In genomic region chr15:85753261-85753660, GRCh38 we compare ENCODE assay signal across 19 cellular contexts. TPM values are rescaled to one million over a fixed set of nuclear protein-coding genes. Genes with fewer than 3 reads are reported as not detected.
DNase-seq lines count a peak whose midpoint lies in the region; ATAC-seq, FAIRE-seq and TF ChIP-seq lines count a peak whose summit lies in the region.
"Had no signal": no experiment of that assay in that cellular context is flagged by ENCODE, and none has a peak within 500 bp of the region (broad histone marks: within the 10 kb centered on the region; RNA-seq: fewer than 3 reads in every experiment).

No MANE protein-coding gene starts in this region.

- 20% methylated on average over 1 of the region's 1 CpG for WGBS in mammary epithelial cell (ENCODE audit: low coverage, missing lambda C conversion rate)

- H3K4me1 ChIP-seq in GM23338 (ENCODE audit: insufficient read depth) = peaks cover 48% of the 10 kb centered on the region
- peaks cover 47% of the 10 kb centered on the region for H3K4me1 ChIP-seq in mammary epithelial cell (ENCODE audit: insufficient read depth, low read length)
- H3K4me1 ChIP-seq in kidney (ENCODE audit: control insufficient read depth in 1 of 2, insufficient read depth in 1 of 2, low read depth in 1 of 2, low read length in 2 of 2) = peaks cover 10 to 11% of the 10 kb centered on the region in 2 donors

- dilution Hi-C loops in mammary epithelial cell (cut with HindIII; ENCODE audit: low sequenced_read_pairs) = no loop called here

- H3K9me3 ChIP-seq in CD4-positive, alpha-beta T cell (ENCODE audit: control insufficient read depth, low read length) = no peaks in the 10 kb centered on the region
- no peaks in the 10 kb centered on the region for H3K9me3 ChIP-seq in mammary epithelial cell (replicated peaks; ENCODE audit: insufficient read depth, low read length)
- no peaks in the 10 kb centered on the region for H3K9me3 ChIP-seq in kidney (ENCODE audit: control insufficient read depth in 1 of 2, low read length in 2 of 2)
- H3K9me3 ChIP-seq: BE2C had no signal

- H3K27ac ChIP-seq in CD4-positive, alpha-beta T cell (ENCODE audit: low read depth, low read length) = no peak overlapping the region
- H3K27ac ChIP-seq in GM23338 (ENCODE audit: low read depth) (no peak overlapping the region), mammary epithelial cell (ENCODE audit: insufficient read depth, low read depth, low read length) (no peak overlapping the region), kidney (ENCODE audit: low read depth in 2 of 2, low read length in 2 of 2) (no peak overlapping the region)
- H3K27ac ChIP-seq: SK-N-MC had no signal

- no TSS peak for BruUV-seq in mammary epithelial cell (replicated peaks; lab: Mats Ljungman, UMichigan)

- H3K4me3 Mint-ChIP-seq in CD4-positive, alpha-beta T cell = no peak overlapping the region
- no peak overlapping the region for H3K4me3 Mint-ChIP-seq in GM23338

- no peaks in the 10 kb centered on the region for H3K27me3 ChIP-seq in CD4-positive, alpha-beta T cell (ENCODE audit: control insufficient read depth, insufficient read depth, low read length)
- no peaks in the 10 kb centered on the region for H3K27me3 ChIP-seq in GM23338 (ENCODE audit: insufficient read depth)
- no peaks in the 10 kb centered on the region for H3K27me3 ChIP-seq in mammary epithelial cell (ENCODE audit: insufficient read depth, low read length)
- H3K27me3 ChIP-seq: BE2C had no signal

- H3K9me2 ChIP-seq in GM23338 (ENCODE audit: insufficient read depth) = no peaks in the 10 kb centered on the region

- in situ Hi-C loops in mammary epithelial cell (cut with MboI; ENCODE audit: low sequenced_read_pairs in 2 of 2) = no loop called here

- TF ChIP-seq CTCF in CD4-positive, alpha-beta T cell (IDR thresholded peaks at IDR 0.05) = no peak
- no peak for TF ChIP-seq CTCF in GM23338 (conservative IDR thresholded peaks at IDR 0.05; ENCODE audit: low read depth in 2 of 2)
- no peak for TF ChIP-seq CTCF in mammary epithelial cell (conservative IDR thresholded peaks at IDR 0.05 in 1 of 2, IDR thresholded peaks at IDR 0.05 in 1 of 2; ENCODE audit: extremely low read depth in 1 of 2, insufficient read depth in 1 of 2, low read depth in 1 of 2, low read length in 2 of 2)
- no peak for TF ChIP-seq CTCF in kidney (IDR thresholded peaks at IDR 0.05; ENCODE audit: borderline replicate concordance, extremely low read depth, insufficient read depth)

- CTCF ChIA-PET in CD4-positive, alpha-beta T cell (lab: Charles Lee) = no interaction called here
- CTCF ChIA-PET in mammary epithelial cell (lab: Charles Lee; ENCODE audit: low non-redundant PET) = no interaction called here

- H3K36me3 ChIP-seq in GM23338 (ENCODE audit: insufficient read depth) = no peaks in the 10 kb centered on the region; the same call in 1 of the 2 replicates
- H3K36me3 ChIP-seq in mammary epithelial cell (ENCODE audit: insufficient read depth, low read length) = no peaks in the 10 kb centered on the region
- H3K36me3 ChIP-seq in kidney (ENCODE audit: control insufficient read depth in 1 of 2, insufficient read depth in 2 of 2, low read length in 2 of 2) = peaks cover 0 to 4% of the 10 kb centered on the region in 2 donors
- H3K36me3 ChIP-seq: BE2C had no signal

- H3K27me3 Mint-ChIP-seq in CD4-positive, alpha-beta T cell = no peaks in the 10 kb centered on the region
- H3K27me3 Mint-ChIP-seq in GM23338 (ENCODE audit: insufficient read depth, low read depth, poor library complexity) = peaks cover 32% of the 10 kb centered on the region

- H3K36me3 Mint-ChIP-seq in CD4-positive, alpha-beta T cell (ENCODE audit: low read depth) = peaks cover 9% of the 10 kb centered on the region
- H3K36me3 Mint-ChIP-seq in GM23338 (ENCODE audit: low read depth) = peaks cover 24% of the 10 kb centered on the region

- H2AFZ ChIP-seq in GM23338 (no peak overlapping the region), mammary epithelial cell (ENCODE audit: low read depth, low read length) (peak overlapping the region; percentile 34)

- DNase-seq in CD4-positive, alpha-beta T cell = peak in 1 of 10 experiments; percentile 11
- DNase-seq in GM23338 (ENCODE audit: low spot score) = no peak
- DNase-seq in mammary epithelial cell = no peak
- DNase-seq in kidney = peak; percentile 14
- DNase-seq in cerebellar nuclear complex (lab: John Stamatoyannopoulos, UW) = no peak
- DNase-seq in germinal center (ENCODE audit: low spot score) = no peak
- DNase-seq in SK-N-DZ (ENCODE audit: low spot score) = no peak
- no peak for DNase-seq in cardiac septum (ENCODE audit: low spot score)
- DNase-seq: BE2C; DMS 273 treated with DMSO at 0.1 percent for 48 hours; EL; Kasumi-1; NCI-H1436; NCI-H2081 treated with DMSO at 0.1 percent for 48 hours; NCI-H524 treated with DMSO at 0.1 percent for 48 hours; NK-92 treated with Interleukin-12 subunit alpha and Interleukin-12 subunit beta, amount 100 ng/mL, for 24 hours; OCI-M1 had no signal

- POLR2A ChIA-PET in CD4-positive, alpha-beta T cell (lab: Charles Lee) = no interaction called here

- ATAC-seq in CD4-positive, alpha-beta T cell (ENCODE audit: poor library complexity) = no peak
- no peak for ATAC-seq in GM23338

- H3K79me2 ChIP-seq in GM23338 (replicated peaks; ENCODE audit: insufficient read depth) = no peaks in the 10 kb centered on the region
- no peaks in the 10 kb centered on the region for H3K79me2 ChIP-seq in mammary epithelial cell (ENCODE audit: insufficient read depth, low read length)

- H4K20me1 ChIP-seq in GM23338 (replicated peaks; ENCODE audit: insufficient read depth) = peaks cover 3% of the 10 kb centered on the region
- H4K20me1 ChIP-seq in mammary epithelial cell (ENCODE audit: insufficient read depth, low read length) = no peaks in the 10 kb centered on the region

- peaks cover 18% of the 10 kb centered on the region for H3F3A ChIP-seq in GM23338 (replicated peaks; ENCODE audit: low read depth)

- peaks cover 44% of the 10 kb centered on the region for H3K4me1 Mint-ChIP-seq in CD4-positive, alpha-beta T cell (ENCODE audit: low read depth)
- peaks cover 61% of the 10 kb centered on the region for H3K4me1 Mint-ChIP-seq in GM23338

- intact Hi-C loops in CD4-positive, alpha-beta T cell (cut with DNase I, micrococcal nuclease) = loop anchor here in 1 of 2 experiments (5.0 kb wide), 1 partner anchor 39 kb away; the partner anchor contains the start of gene KLHL25
- intact Hi-C loops in mammary epithelial cell (cut with micrococcal nuclease) (no loop called here), kidney (cut with DNase I) (no loop called here), cardiac septum (cut with DNase I) (no loop called here)

- H3K4me3 ChIP-seq in GM23338 (no peak overlapping the region), mammary epithelial cell (replicated peaks in 1 of 3; ENCODE audit: insufficient read depth in 1 of 3, low read depth in 2 of 3, low read length in 3 of 3) (no peak overlapping the region), kidney (ENCODE audit: low read length in 2 of 2) (no peak overlapping the region)
- H3K4me3 ChIP-seq: SK-N-MC had no signal

- H3K9ac ChIP-seq in mammary epithelial cell (ENCODE audit: insufficient read depth, low read length) (no peak overlapping the region), kidney (ENCODE audit: low read length in 2 of 2) (no peak overlapping the region)

- H3K4me2 ChIP-seq in GM23338 (0 out of 2 replicates have a peak overlapping the region, but pooled peaks have one; percentile 75), mammary epithelial cell (ENCODE audit: insufficient read depth, low read depth, low read length) (peak overlapping the region; percentile 20)

- peak overlapping the region; percentile 79 for H3K27ac Mint-ChIP-seq in CD4-positive, alpha-beta T cell
- no peak overlapping the region for H3K27ac Mint-ChIP-seq in GM23338

- FAIRE-seq in kidney (lab: Jason Lieb, UNC) = no peak
- FAIRE-seq: H54 had no signal

- H3K9me3 Mint-ChIP-seq in CD4-positive, alpha-beta T cell = no peaks in the 10 kb centered on the region
- H3K9me3 Mint-ChIP-seq in GM23338 = no peaks in the 10 kb centered on the region

TF ChIP-seq in GM23338, 12 proteins besides CTCF, POLR2A, EP300 and RAD21 (continues in another document):
- TF ChIP-seq, protein P1, sequence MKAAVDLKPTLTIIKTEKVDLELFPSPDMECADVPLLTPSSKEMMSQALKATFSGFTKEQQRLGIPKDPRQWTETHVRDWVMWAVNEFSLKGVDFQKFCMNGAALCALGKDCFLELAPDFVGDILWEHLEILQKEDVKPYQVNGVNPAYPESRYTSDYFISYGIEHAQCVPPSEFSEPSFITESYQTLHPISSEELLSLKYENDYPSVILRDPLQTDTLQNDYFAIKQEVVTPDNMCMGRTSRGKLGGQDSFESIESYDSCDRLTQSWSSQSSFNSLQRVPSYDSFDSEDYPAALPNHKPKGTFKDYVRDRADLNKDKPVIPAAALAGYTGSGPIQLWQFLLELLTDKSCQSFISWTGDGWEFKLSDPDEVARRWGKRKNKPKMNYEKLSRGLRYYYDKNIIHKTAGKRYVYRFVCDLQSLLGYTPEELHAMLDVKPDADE (IDR thresholded peaks at IDR 0.05) = no peak
- TF ChIP-seq EZH2phosphoT487 (IDR thresholded peaks at IDR 0.05; ENCODE audit: unreplicated experiment) (no peak), STAT1 (IDR thresholded peaks at IDR 0.05; ENCODE audit: unreplicated experiment) (no peak), JUNB (IDR thresholded peaks at IDR 0.05; ENCODE audit: unreplicated experiment) (no peak), POLR2AphosphoS5 (IDR thresholded peaks at IDR 0.05; ENCODE audit: low read depth) (no peak), EZH2 (IDR thresholded peaks at IDR 0.05; ENCODE audit: low read depth, unreplicated experiment) (no peak)

RNA-seq across cellular contexts. Expression of gene KLHL25, which starts 41.5 kb away (rescaled TPM):
- 10 to 100 TPM in 1 of 2 experiments, 1 to 10 TPM in 1; 9.0 to 10.2 TPM for total RNA-seq in CD4-positive, alpha-beta T cell
- total RNA-seq in GM23338 (2014; rRNA removed; shearing (Covaris generic)) = 28.5 and 38.3 TPM in 2 replicates
- polyA plus RNA-seq in GM23338 (2016; fragmentation: Nextera tagmentation; extraction: Ambion mirVana) (5.2 and 5.8 TPM in 2 replicates), mammary epithelial cell (4.6 TPM), kidney (ENCODE audit: insufficient read depth, low read depth, low replicate concordance) (5.3 TPM)
- total RNA-seq in mammary epithelial cell (10 to 100 TPM in 1 of 2 donors, 1 to 10 TPM in 1; 7.7 to 12.2 TPM), kidney (8.4 TPM), cardiac septum (5.1 TPM)
- polyA minus RNA-seq in mammary epithelial cell = 7.0 TPM
- 16.6 and 22.5 TPM in 2 replicates for polyA plus RNA-seq in SK-N-DZ (2014; cell fraction: cytosol; rRNA removed)
- 20.5 and 29.3 TPM in 2 replicates for polyA plus RNA-seq in SK-N-DZ (2014; cell fraction: nucleus; rRNA removed)
